9 cellular contexts compared by ENCODE assay signal in the genomic region with DNA sequence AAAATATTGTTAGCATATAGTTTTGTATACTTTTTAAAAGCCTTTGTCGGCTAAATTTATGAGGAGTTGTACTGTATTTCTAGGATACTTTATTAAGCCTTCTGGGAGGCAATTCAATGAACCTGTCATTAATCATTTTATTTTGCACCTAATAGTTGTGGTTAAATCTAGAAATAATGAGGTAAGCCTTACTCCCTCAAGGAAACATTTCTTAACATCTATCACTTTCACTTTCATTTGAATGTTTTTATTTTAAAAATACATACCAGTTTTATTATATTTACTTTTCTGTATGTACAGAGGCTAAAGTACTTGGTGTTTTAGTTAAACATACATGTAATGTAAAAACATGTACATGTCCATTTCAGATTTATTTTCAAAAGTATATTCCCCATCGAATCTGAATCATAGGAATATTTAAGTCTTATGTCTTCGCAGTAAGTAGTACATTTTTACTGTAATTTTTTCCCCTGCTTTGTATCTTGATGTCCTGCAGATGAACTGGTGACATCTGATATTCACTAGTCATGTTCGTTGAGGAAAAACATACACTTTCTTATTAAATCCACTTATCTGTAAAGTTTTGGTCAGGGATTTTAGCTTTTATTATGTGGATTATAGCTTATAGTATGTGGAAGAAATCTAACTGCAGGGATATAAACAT.
DNase-seq lines count a peak whose midpoint lies in the region; ATAC-seq and TF ChIP-seq lines count a peak whose summit lies in the region.
"Had no signal": no experiment of that assay in that cellular context is flagged by ENCODE, and none has a peak within 500 bp of the region (broad histone marks: within the 10 kb centered on the region; RNA-seq: fewer than 3 reads in every experiment).

No MANE protein-coding gene starts in this region.

- TF ChIP-seq CTCF in foreskin fibroblast (IDR thresholded peaks at IDR 0.05; ENCODE audit: low read depth, low read length), result no peak

- H3K36me3 ChIP-seq in SK-N-MC (ENCODE audit: insufficient read depth, low read length), result no peaks in the 10 kb centered on the region

- DNase-seq in SK-N-MC (ENCODE audit: low read depth, low spot score), result no peak
- no peak for DNase-seq in foreskin fibroblast
- DNase-seq in skeletal muscle cell (ENCODE audit: low read depth), result no peak
- no peak for DNase-seq in T-helper 9 cell
- DNase-seq: amygdala, hippocampal formation had no signal

- peak overlapping the region; percentile 43 for H3K9ac ChIP-seq in SK-N-MC (ENCODE audit: insufficient read length)

- ATAC-seq in GM18868 (IDR thresholded peaks at IDR 0.05; ENCODE audit: unreplicated experiment), result peak; percentile 58
- ATAC-seq in HG03469 (IDR thresholded peaks at IDR 0.05; ENCODE audit: unreplicated experiment), result no peak
- no peak for ATAC-seq in HG03520 (IDR thresholded peaks at IDR 0.05; ENCODE audit: unreplicated experiment)

- H3K4me3 ChIP-seq in SK-N-MC (peak overlapping the region; percentile 55), foreskin fibroblast (ENCODE audit: low read depth in 1 of 2, low read length in 2 of 2) (peak overlapping the region; percentile 30 to 40), skeletal muscle cell (ENCODE audit: low read depth, low read length) (peak overlapping the region; percentile 4)

- H3K9me3 ChIP-seq in SK-N-MC (ENCODE audit: low read depth, low read length), result no peaks in the 10 kb centered on the region

- H3K27ac ChIP-seq in SK-N-MC, result peak overlapping the region; percentile 14; the same call in 1 of the 2 replicates

Comparison
In these comparisons a context has a peak if more than half of its experiments do, and no peak if none do; other contexts are left out.
1. H3K4me3 ChIP-seq: peak in every context shown above with its lines; median percentile 55 in SK-N-MC; 35 in foreskin fibroblast; 4 in skeletal muscle cell.